In the genomic region with DNA sequence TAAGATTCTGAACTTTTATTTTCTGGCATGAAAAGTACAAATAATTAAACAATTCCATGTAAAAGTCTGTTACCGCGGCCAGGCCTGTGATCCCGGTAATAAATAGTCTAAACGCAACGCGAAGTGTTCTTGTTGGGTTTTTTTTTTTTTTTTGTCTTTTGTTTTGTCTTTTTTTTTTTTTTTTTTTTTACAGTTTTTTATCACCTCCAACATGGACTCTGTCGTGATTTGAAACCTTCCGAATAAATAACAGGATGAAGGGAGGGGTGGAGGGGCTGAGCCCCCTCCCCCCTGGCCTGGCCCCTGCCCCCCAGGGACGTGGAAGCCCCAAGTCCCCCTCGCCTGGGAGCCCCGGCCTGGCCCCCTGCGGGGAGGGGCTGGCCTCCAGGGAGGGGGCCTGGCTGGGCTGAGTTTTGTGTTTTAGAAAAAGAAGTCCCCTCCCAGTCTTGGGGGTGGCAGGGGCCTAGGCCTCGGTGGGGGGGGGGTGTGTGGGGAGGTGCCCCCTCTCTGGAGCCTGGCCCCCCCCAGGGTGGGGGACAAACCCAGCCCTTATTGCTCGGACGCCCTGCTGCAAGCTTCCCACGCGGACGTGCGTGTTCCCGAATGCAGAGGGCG, we compare ENCODE assay signal across 2 cellular contexts.
TF ChIP-seq lines count a peak whose summit lies in the region.

No MANE protein-coding gene starts in this region.

TF ChIP-seq in HEK293, 187 proteins besides CTCF, POLR2A, EP300 and RAD21:
- TF ChIP-seq ZNF473 (tag by site-specific recombination; IDR thresholded peaks at IDR 0.05) (no peak), ZNF610 (tag by site-specific recombination; IDR thresholded peaks at IDR 0.05; ENCODE audit: borderline replicate concordance) (no peak), ZBTB7A (tag by site-specific recombination; IDR thresholded peaks at IDR 0.05; ENCODE audit: low read depth) (no peak), ZNF549 (tag by site-specific recombination; IDR thresholded peaks at IDR 0.05) (no peak), PATZ1 (tag by site-specific recombination; IDR thresholded peaks at IDR 0.05) (0 out of 2 replicates have a peak, but pooled peaks have one; percentile 27), ZNF585B (tag by site-specific recombination; IDR thresholded peaks at IDR 0.05) (no peak), ZNF558 (tag by site-specific recombination; IDR thresholded peaks at IDR 0.05) (no peak)
- TF ChIP-seq, protein P1, sequence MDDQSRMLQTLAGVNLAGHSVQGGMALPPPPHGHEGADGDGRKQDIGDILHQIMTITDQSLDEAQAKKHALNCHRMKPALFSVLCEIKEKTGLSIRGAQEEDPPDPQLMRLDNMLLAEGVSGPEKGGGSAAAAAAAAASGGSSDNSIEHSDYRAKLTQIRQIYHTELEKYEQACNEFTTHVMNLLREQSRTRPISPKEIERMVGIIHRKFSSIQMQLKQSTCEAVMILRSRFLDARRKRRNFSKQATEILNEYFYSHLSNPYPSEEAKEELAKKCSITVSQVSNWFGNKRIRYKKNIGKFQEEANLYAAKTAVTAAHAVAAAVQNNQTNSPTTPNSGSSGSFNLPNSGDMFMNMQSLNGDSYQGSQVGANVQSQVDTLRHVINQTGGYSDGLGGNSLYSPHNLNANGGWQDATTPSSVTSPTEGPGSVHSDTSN (CRISPR knock-in tag; IDR thresholded peaks at IDR 0.05), result no peak
- TF ChIP-seq, protein P2, sequence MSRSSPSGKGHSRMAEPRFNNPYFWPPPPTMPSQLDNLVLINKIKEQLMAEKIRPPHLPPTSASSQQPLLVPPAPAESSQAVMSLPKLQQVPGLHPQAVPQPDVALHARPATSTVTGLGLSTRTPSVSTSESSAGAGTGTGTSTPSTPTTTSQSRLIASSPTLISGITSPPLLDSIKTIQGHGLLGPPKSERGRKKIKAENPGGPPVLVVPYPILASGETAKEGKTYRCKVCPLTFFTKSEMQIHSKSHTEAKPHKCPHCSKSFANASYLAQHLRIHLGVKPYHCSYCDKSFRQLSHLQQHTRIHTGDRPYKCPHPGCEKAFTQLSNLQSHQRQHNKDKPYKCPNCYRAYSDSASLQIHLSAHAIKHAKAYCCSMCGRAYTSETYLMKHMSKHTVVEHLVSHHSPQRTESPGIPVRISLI (tag by site-specific recombination; IDR thresholded peaks at IDR 0.05), result peak; percentile 53; the same call in 1 of the 2 replicates
- TF ChIP-seq, protein P3, sequence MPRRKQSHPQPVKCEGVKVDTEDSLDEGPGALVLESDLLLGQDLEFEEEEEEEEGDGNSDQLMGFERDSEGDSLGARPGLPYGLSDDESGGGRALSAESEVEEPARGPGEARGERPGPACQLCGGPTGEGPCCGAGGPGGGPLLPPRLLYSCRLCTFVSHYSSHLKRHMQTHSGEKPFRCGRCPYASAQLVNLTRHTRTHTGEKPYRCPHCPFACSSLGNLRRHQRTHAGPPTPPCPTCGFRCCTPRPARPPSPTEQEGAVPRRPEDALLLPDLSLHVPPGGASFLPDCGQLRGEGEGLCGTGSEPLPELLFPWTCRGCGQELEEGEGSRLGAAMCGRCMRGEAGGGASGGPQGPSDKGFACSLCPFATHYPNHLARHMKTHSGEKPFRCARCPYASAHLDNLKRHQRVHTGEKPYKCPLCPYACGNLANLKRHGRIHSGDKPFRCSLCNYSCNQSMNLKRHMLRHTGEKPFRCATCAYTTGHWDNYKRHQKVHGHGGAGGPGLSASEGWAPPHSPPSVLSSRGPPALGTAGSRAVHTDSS (tag by site-specific recombination; IDR thresholded peaks at IDR 0.05), result no peak
TF ChIP-seq in HEK293: peak in this region for 2.

TF ChIP-seq in K562, 482 proteins besides CTCF, POLR2A, EP300 and RAD21:
- TF ChIP-seq TARDBP (IDR thresholded peaks at IDR 0.05) (no peak), POLR2G (IDR thresholded peaks at IDR 0.05; ENCODE audit: low read depth, low read length) (peak; percentile 38; the same call in 1 of the 2 replicates), CHD4 (IDR thresholded peaks at IDR 0.05; ENCODE audit: insufficient read depth, insufficient replicate concordance, low read depth, low read length, poor library complexity, severe bottlenecking) (no peak)
- TF ChIP-seq, protein P4, sequence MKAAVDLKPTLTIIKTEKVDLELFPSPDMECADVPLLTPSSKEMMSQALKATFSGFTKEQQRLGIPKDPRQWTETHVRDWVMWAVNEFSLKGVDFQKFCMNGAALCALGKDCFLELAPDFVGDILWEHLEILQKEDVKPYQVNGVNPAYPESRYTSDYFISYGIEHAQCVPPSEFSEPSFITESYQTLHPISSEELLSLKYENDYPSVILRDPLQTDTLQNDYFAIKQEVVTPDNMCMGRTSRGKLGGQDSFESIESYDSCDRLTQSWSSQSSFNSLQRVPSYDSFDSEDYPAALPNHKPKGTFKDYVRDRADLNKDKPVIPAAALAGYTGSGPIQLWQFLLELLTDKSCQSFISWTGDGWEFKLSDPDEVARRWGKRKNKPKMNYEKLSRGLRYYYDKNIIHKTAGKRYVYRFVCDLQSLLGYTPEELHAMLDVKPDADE (conservative IDR thresholded peaks at IDR 0.05; ENCODE audit: control insufficient read depth, low read depth, low read length), result no peak
- TF ChIP-seq, protein P5, sequence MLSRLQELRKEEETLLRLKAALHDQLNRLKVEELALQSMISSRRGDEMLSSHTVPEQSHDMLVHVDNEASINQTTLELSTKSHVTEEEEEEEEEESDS (CRISPR knock-in tag; IDR thresholded peaks at IDR 0.05), result no peak
